1 cellular context compared by ENCODE assay signal in genomic region chr4:119662612-119663011, GRCh38. TPM values are rescaled to one million over a fixed set of nuclear protein-coding genes. Genes with fewer than 3 reads are reported as not detected.
"Had no signal": no experiment of that assay in that cellular context is flagged by ENCODE, and none has a peak within 500 bp of the region (broad histone marks: within the 10 kb centered on the region; RNA-seq: fewer than 3 reads in every experiment).

No MANE protein-coding gene starts in this region.

RNA-seq across cellular contexts. Expression of gene PDE5A, which starts 34.0 kb away (rescaled TPM):
- total RNA-seq: activated naive CD8-positive, alpha-beta T cell treated with anti-CD3 and anti-CD28 coated beads for 36 hours had no signal
